8 cellular contexts compared by ENCODE assay signal in the genomic region with DNA sequence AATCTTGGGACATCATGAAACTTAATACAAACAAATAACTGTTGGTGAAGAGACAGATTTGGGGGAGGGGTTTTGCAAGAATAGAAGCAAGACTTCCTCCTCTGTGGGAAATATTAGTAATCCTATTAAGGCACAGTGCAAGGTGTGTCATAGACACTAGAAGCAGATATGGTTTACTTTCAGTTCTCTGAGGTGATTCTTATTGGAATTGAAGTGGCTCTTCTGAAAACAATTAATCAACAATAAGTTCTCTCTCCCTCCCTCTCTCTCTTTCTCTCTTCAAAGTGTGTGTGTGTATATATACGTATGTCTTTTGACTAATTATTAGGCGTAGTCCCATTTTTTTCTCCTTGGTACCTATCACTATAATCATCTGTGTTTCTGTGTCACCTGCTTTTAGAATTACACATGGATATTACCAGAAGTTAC.
DNase-seq lines count a peak whose midpoint lies in the region; ATAC-seq and TF ChIP-seq lines count a peak whose summit lies in the region.

No MANE protein-coding gene starts in this region.

- no peaks in the 10 kb centered on the region for H3K9me3 ChIP-seq in heart left ventricle
- H3K9me3 ChIP-seq in lower lobe of right lung, result no peaks in the 10 kb centered on the region

- no peaks in the 10 kb centered on the region for H3K27me3 Mint-ChIP-seq in activated T-helper 2 cell treated with anti-CD3 and anti-CD28 coated beads, Interferon-gamma antibody, Interleukin-2, Interleukin-4, amounts not matched to agents 10 μg/mL and 5 μg/mL and 100 μg/mL, durations not matched to agents 14 hours and 24 hours and 36 hours (ENCODE audit: low read depth)

- H3K9me3 Mint-ChIP-seq in activated T-helper 2 cell treated with anti-CD3 and anti-CD28 coated beads, Interferon-gamma antibody, Interleukin-2, Interleukin-4, amounts not matched to agents 10 μg/mL and 5 μg/mL and 100 μg/mL, durations not matched to agents 14 hours and 24 hours and 36 hours, result no peaks in the 10 kb centered on the region

- peak overlapping the region; percentile 60 for H3K4me3 Mint-ChIP-seq in activated T-helper 2 cell treated with anti-CD3 and anti-CD28 coated beads, Interferon-gamma antibody, Interleukin-2, Interleukin-4, amounts not matched to agents 10 μg/mL and 5 μg/mL and 100 μg/mL, durations not matched to agents 14 hours and 24 hours and 36 hours (ENCODE audit: low read depth)

- no peak for ATAC-seq in heart left ventricle
- ATAC-seq in left ventricle myocardium superior, result no peak
- peak; percentile 38 for ATAC-seq in HG03139 (IDR thresholded peaks at IDR 0.05; ENCODE audit: unreplicated experiment)
- peak; percentile 51 to 72 for ATAC-seq in lower lobe of right lung

- H3K4me1 ChIP-seq in heart left ventricle (peaks cover 11 to 89% (median 74%) of the 10 kb centered on the region in 12 donors), lower lobe of right lung (peaks cover 63% of the 10 kb centered on the region)

- H3K36me3 ChIP-seq in heart left ventricle (no peaks in the 10 kb centered on the region), lower lobe of right lung (no peaks in the 10 kb centered on the region)

- H3K27ac Mint-ChIP-seq in activated T-helper 2 cell treated with anti-CD3 and anti-CD28 coated beads, Interferon-gamma antibody, Interleukin-2, Interleukin-4, amounts not matched to agents 10 μg/mL and 5 μg/mL and 100 μg/mL, durations not matched to agents 14 hours and 24 hours and 36 hours, result peak overlapping the region; percentile 62

- no peak for DNase-seq in heart left ventricle
- DNase-seq in left ventricle myocardium superior, result no peak
- DNase-seq in activated T-helper 2 cell treated with anti-CD3 and anti-CD28 coated beads, Interferon-gamma antibody, Interleukin-2, Interleukin-4, amounts not matched to agents 10 μg/mL and 5 μg/mL and 100 μg/mL, durations not matched to agents 14 hours and 24 hours and 36 hours (ENCODE audit: low spot score), result no peak
- DNase-seq in lower lobe of right lung, result no peak
- DNase-seq in AML-193 (lab: John Stamatoyannopoulos, UW), result no peak
- no peak for DNase-seq in NCI-H226
- no peak for DNase-seq in DMS153 treated with DMSO at 0.1 percent for 48 hours (lab: John Stamatoyannopoulos, UW; ENCODE audit: unreplicated experiment)

- H3K4me3 ChIP-seq in heart left ventricle (peak overlapping the region in 10 of 12 donors; percentile 23 to 53 (median 42)), lower lobe of right lung (peak overlapping the region; percentile 28)

- peaks cover 7% of the 10 kb centered on the region for H3K36me3 Mint-ChIP-seq in activated T-helper 2 cell treated with anti-CD3 and anti-CD28 coated beads, Interferon-gamma antibody, Interleukin-2, Interleukin-4, amounts not matched to agents 10 μg/mL and 5 μg/mL and 100 μg/mL, durations not matched to agents 14 hours and 24 hours and 36 hours (ENCODE audit: low read depth)

- intact Hi-C loops in heart left ventricle (cut with DNase I), result loop anchor here in 8 of 10 donors (5.0 to 10.0 kb wide), 4 partner anchors 37 to 102 kb away; a partner anchor contains a TSS
- intact Hi-C loops in left ventricle myocardium superior (cut with micrococcal nuclease), result loop anchor here (10.0 kb wide), 1 partner anchor 100 kb away; a partner anchor contains a TSS
- intact Hi-C loops in activated T-helper 2 cell treated with anti-CD3 and anti-CD28 coated beads, Interferon-gamma antibody, Interleukin-2, Interleukin-4, amounts not matched to agents 10 μg/mL and 5 μg/mL and 100 μg/mL, durations not matched to agents 14 hours and 24 hours and 36 hours (cut with micrococcal nuclease), result loop anchor here (1.0 to 10.0 kb wide), 3 partner anchors 62 to 450 kb away; no protein-coding TSS in a partner anchor
- intact Hi-C loops in lower lobe of right lung (cut with DNase I), result no loop called here

- H3K27ac ChIP-seq in heart left ventricle (peak overlapping the region; percentile 69 to 89 (median 86)), lower lobe of right lung (peak overlapping the region; percentile 73)

- H3K27me3 ChIP-seq in heart left ventricle, result no peaks in the 10 kb centered on the region
- H3K27me3 ChIP-seq in lower lobe of right lung (ENCODE audit: low read depth), result no peaks in the 10 kb centered on the region

- no peak for TF ChIP-seq CTCF in heart left ventricle (IDR thresholded peaks at IDR 0.05)
- no peak for TF ChIP-seq CTCF in lower lobe of right lung (IDR thresholded peaks at IDR 0.05)

- WGBS in heart left ventricle, 4 donors, result 37 to 47% (median 44%) methylated on average over 2 of the region's 2 CpGs

- H3K4me1 Mint-ChIP-seq in activated T-helper 2 cell treated with anti-CD3 and anti-CD28 coated beads, Interferon-gamma antibody, Interleukin-2, Interleukin-4, amounts not matched to agents 10 μg/mL and 5 μg/mL and 100 μg/mL, durations not matched to agents 14 hours and 24 hours and 36 hours (ENCODE audit: low read depth), result peaks cover 83% of the 10 kb centered on the region

- TF ChIP-seq POLR2A in heart left ventricle (IDR thresholded peaks at IDR 0.05), result no peak

Comparison
In these comparisons a context has a peak if more than half of its experiments do, and no peak if none do; other contexts are left out.
1. ATAC-seq: peak in HG03139 (single experiment) and lower lobe of right lung (2 of 2); none in heart left ventricle (0 of 4) and left ventricle myocardium superior (single experiment).